1 cellular context compared by ENCODE assay signal in genomic region chr20:10551732-10552724, GRCh38.
TF ChIP-seq lines count a peak whose summit lies in the region.

No MANE protein-coding gene starts in this region.

TF ChIP-seq in GM12878, 131 proteins besides CTCF, POLR2A, EP300 and RAD21 (continued from another document):
- TF ChIP-seq E2F8 (IDR thresholded peaks at IDR 0.05; ENCODE audit: low read depth, partially characterized antibody) (no peak), ZBTB4 (CRISPR knock-in tag; IDR thresholded peaks at IDR 0.05) (no peak), PBX3 (IDR thresholded peaks at IDR 0.05; ENCODE audit: insufficient replicate concordance, low read depth, low read length) (peak; percentile 16), ZNF24 (IDR thresholded peaks at IDR 0.05) (no peak), MLLT1 (IDR thresholded peaks at IDR 0.05) (0 out of 2 replicates have a peak, but pooled peaks have one; percentile 23), RBBP5 (conservative IDR thresholded peaks at IDR 0.05) (no peak), CHD1 (IDR thresholded peaks at IDR 0.05; ENCODE audit: low read depth, low read length) (no peak), USF2 (IDR thresholded peaks at IDR 0.05; ENCODE audit: borderline replicate concordance, low read depth, low read length) (no peak), SRF (IDR thresholded peaks at IDR 0.05; ENCODE audit: low read depth in 2 of 2, low read length in 2 of 2) (no peak), CBX5 (IDR thresholded peaks at IDR 0.05; ENCODE audit: low read depth) (no peak), KAT2A (conservative IDR thresholded peaks at IDR 0.05; ENCODE audit: control insufficient read depth, low read depth, low read length) (no peak), MTA3 (IDR thresholded peaks at IDR 0.05; ENCODE audit: borderline replicate concordance, low read length) (no peak), ZNF217 (IDR thresholded peaks at IDR 0.05) (no peak), MYB (IDR thresholded peaks at IDR 0.05; ENCODE audit: borderline replicate concordance, low read depth, low read length) (no peak), EED (IDR thresholded peaks at IDR 0.05; ENCODE audit: low read depth) (peak; percentile 54; the same call in 1 of the 2 replicates), CHD2 (IDR thresholded peaks at IDR 0.05; ENCODE audit: borderline replicate concordance, low read depth, low read length) (0 out of 2 replicates have a peak, but pooled peaks have one; percentile 49), YY1 (IDR thresholded peaks at IDR 0.05; ENCODE audit: low read depth, low read length) (no peak), BCL3 (IDR thresholded peaks at IDR 0.05; ENCODE audit: borderline replicate concordance, insufficient read depth, low read depth, low read length, poor library complexity, severe bottlenecking) (peak; percentile 66), ZNF384 (IDR thresholded peaks at IDR 0.05; ENCODE audit: borderline replicate concordance, low read depth, low read length) (peak; percentile 92), ESRRA (IDR thresholded peaks at IDR 0.05; ENCODE audit: low read length) (no peak), STAT1 (conservative IDR thresholded peaks at IDR 0.05) (no peak), ATF7 (IDR thresholded peaks at IDR 0.05; ENCODE audit: low read depth) (no peak)
TF ChIP-seq in GM12878: peak in this region for 22.
